In genomic region chr18:25351280-25351772, GRCh38 we compare ENCODE assay signal across 8 cellular contexts. TPM values are rescaled to one million over a fixed set of nuclear protein-coding genes. Genes with fewer than 3 reads are reported as not detected.
DNase-seq lines count a peak whose midpoint lies in the region; ATAC-seq, FAIRE-seq and TF ChIP-seq lines count a peak whose summit lies in the region.

No MANE protein-coding gene starts in this region.

- H3K36me3 ChIP-seq in GM06990 (ENCODE audit: control insufficient read depth, insufficient read depth, low read length) (no peaks in the 10 kb centered on the region), pancreas (no peaks in the 10 kb centered on the region)

- intact Hi-C loops in pancreas (cut with DNase I) = no loop called here

- no peak for FAIRE-seq in pancreas (lab: Jason Lieb, UNC)

- H3K27ac ChIP-seq in pancreas = peak overlapping the region in 3 of 4 donors; percentile 10 to 51 (median 12)

- no peaks in the 10 kb centered on the region for H3K9me3 ChIP-seq in pancreas

- no peaks in the 10 kb centered on the region; the same call in 1 of the 2 replicates for H3K27me3 ChIP-seq in GM06990 (replicated peaks; ENCODE audit: control insufficient read depth, insufficient read depth, low read length)
- peaks cover 0 to 24% (median 5%) of the 10 kb centered on the region in 4 donors for H3K27me3 ChIP-seq in pancreas

- peaks cover 0 to 9% (median 8%) of the 10 kb centered on the region in 3 donors for H3K4me1 ChIP-seq in pancreas

- DNase-seq in GM06990 (ENCODE audit: extremely low read depth, insufficient read length) (no peak), epithelial cell of proximal tubule (ENCODE audit: low read depth) (no peak), pancreas (no peak), foreskin melanocyte (no peak), HUDEP-2 (lab: John Stamatoyannopoulos, UW; ENCODE audit: unreplicated experiment in 76 of 76) (no peak), NCI-H187 treated with DMSO at 0.1 percent for 48 hours (lab: John Stamatoyannopoulos, UW) (no peak)

- TF ChIP-seq CTCF in GM06990 (IDR thresholded peaks at IDR 0.05; ENCODE audit: insufficient read depth, low read length, poor library complexity, severe bottlenecking) = no peak
- no peak for TF ChIP-seq CTCF in epithelial cell of proximal tubule (conservative IDR thresholded peaks at IDR 0.05; ENCODE audit: low read depth, low read length)
- no peak for TF ChIP-seq CTCF in pancreas (IDR thresholded peaks at IDR 0.05)

- H3K4me3 ChIP-seq in GM06990 (replicated peaks; ENCODE audit: low read depth, low read length) (peak overlapping the region; percentile 33), epithelial cell of proximal tubule (ENCODE audit: low read depth, low read length) (peak overlapping the region; percentile 67), pancreas (peak overlapping the region; percentile 35 to 67 (median 55))

- ATAC-seq in pancreas = no peak
- ATAC-seq in GM19023 (IDR thresholded peaks at IDR 0.05; ENCODE audit: unreplicated experiment) = no peak

- WGBS in pancreas, 2 donors = 1 to 3% methylated on average over 20 of the region's 20 CpGs

TF ChIP-seq in PFSK-1, 5 proteins besides CTCF, POLR2A, EP300 and RAD21:
- TF ChIP-seq TAF1 (IDR thresholded peaks at IDR 0.05; ENCODE audit: borderline replicate concordance, insufficient read depth, low read length) (no peak), SIN3A (IDR thresholded peaks at IDR 0.05; ENCODE audit: borderline replicate concordance, insufficient read depth, low read length) (peak; percentile 78; the same call in 1 of the 2 replicates), FOXP2 (optimal IDR thresholded peaks at IDR 0.05; ENCODE audit: borderline replicate concordance, extremely low read depth, extremely low read length, insufficient read depth) (no peak)

RNA-seq across cellular contexts. Expression of gene ZNF521, which starts 0.6 kb away (rescaled TPM):
- polyA plus RNA-seq in PFSK-1 (2012; ENCODE audit: insufficient read length, low read depth) = 34.5 TPM
- total RNA-seq in epithelial cell of proximal tubule (2.0 and 12.2 TPM in 2 replicates), pancreas (1 to 10 TPM in 5 of 6 donors, under 1 TPM in 1; 0.54 to 6.0 (median 2.4) TPM)
- under 1 TPM; 0.42 to 0.63 TPM for polyA plus RNA-seq in pancreas
